ENCODE assay signal across 25 cellular contexts in the genomic region with DNA sequence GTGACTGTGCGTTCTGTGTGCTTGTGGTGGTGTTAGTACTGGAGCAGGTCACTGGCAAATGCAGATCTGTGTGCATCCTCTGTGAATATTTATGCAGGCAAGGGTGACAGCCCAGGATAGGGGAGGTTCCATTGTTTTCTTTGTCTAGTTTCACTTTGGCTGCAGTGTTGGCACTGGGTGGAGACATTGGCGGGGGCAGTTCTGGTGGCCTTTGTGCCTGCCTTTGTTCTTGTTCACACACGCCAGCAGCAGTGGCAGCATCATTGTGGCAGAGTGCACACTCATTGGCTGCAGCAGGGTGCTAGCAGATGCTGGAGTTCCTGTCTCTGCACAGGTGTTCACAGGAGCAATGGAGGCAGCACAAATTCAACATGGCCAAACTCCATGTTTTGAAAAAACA.
"Had no signal": no experiment of that assay in that cellular context is flagged by ENCODE, and none has a peak within 500 bp of the region (broad histone marks: within the 10 kb centered on the region; RNA-seq: fewer than 3 reads in every experiment).

No MANE protein-coding gene starts in this region.

- ATAC-seq: HepG2, Right ventricle myocardium inferior, SK-N-SH treated with all-trans-retinoic acid at 6 μM for 48 hours, T-helper 17 cell had no signal

- H3K27ac ChIP-seq: PC-9, Peyer's patch, SJCRH30 had no signal

- H3K36me3 ChIP-seq: MG63, Peyer's patch, SJCRH30 had no signal

- H2AFZ ChIP-seq: PC-9 had no signal

- H3K27me3 ChIP-seq: MG63, Peyer's patch, SJCRH30 had no signal

- H3K4me1 ChIP-seq: Peyer's patch, SJCRH30 had no signal

- DNase-seq: IMR-90, Karpas-422, KG1, MG63, NCI-H1092, NCI-H1105 treated with DMSO at 0.1 percent for 48 hours, NCI-H1417 treated with DMSO at 0.1 percent for 48 hours, NCI-H146, NCI-H1694 treated with DMSO at 0.1 percent for 48 hours, NCI-H1930, NCI-H2081, NCI-H2171, NCI-H226, NCI-H524, NCI-H526 treated with DMSO at 0.1 percent for 48 hours, OCI-M1, PC-9, Peyer's patch, SHP77 treated with DMSO at 0.1 percent for 48 hours, SJCRH30, T-helper 1 cell, T-helper 17 cell had no signal

- H3K4me2 ChIP-seq: PC-9 had no signal

- H3K4me3 ChIP-seq: MG63, PC-9, Peyer's patch, SJCRH30 had no signal

- H3K9me3 ChIP-seq: MG63, Peyer's patch, SJCRH30 had no signal
